In the genomic region with DNA sequence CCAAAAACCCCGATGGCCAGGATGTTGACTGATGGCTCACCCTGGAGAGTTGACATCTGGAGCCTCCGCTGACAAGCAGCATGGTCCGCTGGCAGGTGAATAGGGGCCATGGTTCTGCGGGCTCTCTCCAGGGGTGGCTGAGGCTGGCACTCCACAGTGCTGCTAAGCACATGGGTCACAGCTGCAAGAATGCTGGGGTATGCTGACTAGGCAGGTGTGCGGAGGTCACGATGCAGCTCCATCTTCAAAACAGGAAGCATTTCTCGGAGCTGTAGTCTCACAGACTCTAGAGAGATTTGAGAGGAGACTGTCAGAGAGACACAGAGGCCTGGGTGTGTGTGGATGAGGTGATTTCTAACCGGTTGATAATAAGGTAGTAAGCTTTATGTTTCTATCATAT, we compare ENCODE assay signal across 10 cellular contexts.
DNase-seq lines count a peak whose midpoint lies in the region; ATAC-seq, FAIRE-seq and TF ChIP-seq lines count a peak whose summit lies in the region.
"Had no signal": no experiment of that assay in that cellular context is flagged by ENCODE, and none has a peak within 500 bp of the region (broad histone marks: within the 10 kb centered on the region; RNA-seq: fewer than 3 reads in every experiment).

No MANE protein-coding gene starts in this region.

- peaks cover 0 to 16% (median 5%) of the 10 kb centered on the region in 5 donors for H3K36me3 Mint-ChIP-seq in naive thymus-derived CD4-positive, alpha-beta T cell

- H3K9me2 ChIP-seq in PC-9 (ENCODE audit: insufficient read depth), result no peaks in the 10 kb centered on the region

- peaks cover 24 to 90% (median 84%) of the 10 kb centered on the region in 7 donors for H3K4me1 Mint-ChIP-seq in naive thymus-derived CD4-positive, alpha-beta T cell

- no peak overlapping the region for H2AFZ ChIP-seq in PC-9

- no peak overlapping the region for H3K4me2 ChIP-seq in PC-9

- H3K9me3 Mint-ChIP-seq in naive thymus-derived CD4-positive, alpha-beta T cell, result peaks cover 0 to 4% (median 0%) of the 10 kb centered on the region in 11 donors

- no peak for DNase-seq in GM12891 (ENCODE audit: insufficient read length, low spot score)
- peak; percentile 7 for DNase-seq in activated CD4-positive, alpha-beta T cell treated with anti-CD3 and anti-CD28 coated beads, Interleukin-2, amount 50 U/mL, for 1 hour
- peak in 7 of 9 donors; percentile 25 to 75 (median 60) for DNase-seq in naive thymus-derived CD4-positive, alpha-beta T cell
- no peak for DNase-seq in foreskin fibroblast
- DNase-seq in PC-9, result no peak
- no peak for DNase-seq in COLO829 (ENCODE audit: low spot score)
- DNase-seq in 8988T, result no peak
- DNase-seq: right lobe of liver had no signal

- BruUV-seq in PC-9 (replicated peaks; lab: Mats Ljungman, UMichigan), result no TSS peak

- no peak for TF ChIP-seq CTCF in foreskin fibroblast (IDR thresholded peaks at IDR 0.05; ENCODE audit: low read depth, low read length)
- no peak for TF ChIP-seq CTCF in PC-9 (conservative IDR thresholded peaks at IDR 0.05)

- CTCF ChIA-PET in naive thymus-derived CD4-positive, alpha-beta T cell (lab: Charles Lee), result interaction anchor here (1.0 to 1.4 kb wide), 4 partner anchors 21 to 194 kb away, joined by 3 to 12 read pairs (median 4); no protein-coding TSS in a partner anchor
- CTCF ChIA-PET in PC-9 (lab: Charles Lee), result no interaction called here

- H3K27me3 ChIP-seq in naive thymus-derived CD4-positive, alpha-beta T cell (ENCODE audit: control insufficient read depth in 2 of 2, insufficient read depth in 2 of 2, low read length in 2 of 2), result no peaks in the 10 kb centered on the region
- no peaks in the 10 kb centered on the region for H3K27me3 ChIP-seq in PC-9 (ENCODE audit: insufficient read depth, low read depth)
- H3K27me3 ChIP-seq: right lobe of liver had no signal

- no peaks in the 10 kb centered on the region for H3K79me2 ChIP-seq in PC-9 (ENCODE audit: low read depth)

- H3K4me3 ChIP-seq in naive thymus-derived CD4-positive, alpha-beta T cell (ENCODE audit: low read length), result peak overlapping the region; percentile 4
- H3K4me3 ChIP-seq in foreskin fibroblast (ENCODE audit: low read depth in 1 of 2, low read length in 2 of 2) (no peak overlapping the region), PC-9 (no peak overlapping the region)
- H3K4me3 ChIP-seq: right lobe of liver had no signal

- no peaks in the 10 kb centered on the region for H3F3A ChIP-seq in PC-9 (ENCODE audit: insufficient read depth, low read depth)

- H3K4me3 Mint-ChIP-seq in naive thymus-derived CD4-positive, alpha-beta T cell, result peak overlapping the region; percentile 41 to 81 (median 74)

- peak; percentile 54 for ATAC-seq in HG03108 (IDR thresholded peaks at IDR 0.05; ENCODE audit: unreplicated experiment)
- ATAC-seq in naive thymus-derived CD4-positive, alpha-beta T cell, result peak; percentile 84

- no peaks in the 10 kb centered on the region for H3K9me3 ChIP-seq in naive thymus-derived CD4-positive, alpha-beta T cell (ENCODE audit: control insufficient read depth in 2 of 3, low read length in 3 of 3)
- no peaks in the 10 kb centered on the region for H3K9me3 ChIP-seq in PC-9 (ENCODE audit: insufficient read depth, low read depth)
- H3K9me3 ChIP-seq: right lobe of liver had no signal

- H3K27me3 Mint-ChIP-seq in naive thymus-derived CD4-positive, alpha-beta T cell, result no peaks in the 10 kb centered on the region

- H3K27ac Mint-ChIP-seq in naive thymus-derived CD4-positive, alpha-beta T cell, result peak overlapping the region; percentile 75 to 98 (median 90)

- intact Hi-C loops in naive thymus-derived CD4-positive, alpha-beta T cell (cut with micrococcal nuclease), result loop anchor here in 1 of 2 donors (1.0 to 10.0 kb wide), 9 partner anchors 38 to 882 kb away; a partner anchor contains a TSS
- intact Hi-C loops in PC-9 (cut with micrococcal nuclease; ENCODE audit: unreplicated experiment), result no loop called here

- no peaks in the 10 kb centered on the region for H3K36me3 ChIP-seq in naive thymus-derived CD4-positive, alpha-beta T cell (ENCODE audit: control insufficient read depth in 2 of 3, insufficient read depth in 3 of 3, low read length in 3 of 3)
- H3K36me3 ChIP-seq in PC-9 (ENCODE audit: low read depth), result no peaks in the 10 kb centered on the region
- H3K36me3 ChIP-seq: right lobe of liver had no signal

- no peak for TF ChIP-seq POLR2A in GM12891 (IDR thresholded peaks at IDR 0.05; ENCODE audit: low read depth, low read length)

- peaks cover 0 to 56% of the 10 kb centered on the region in 2 donors for H3K4me1 ChIP-seq in naive thymus-derived CD4-positive, alpha-beta T cell (ENCODE audit: control insufficient read depth in 2 of 2, insufficient read depth in 2 of 2, low read length in 2 of 2)
- no peaks in the 10 kb centered on the region for H3K4me1 ChIP-seq in PC-9 (replicated peaks; ENCODE audit: insufficient read depth)
- H3K4me1 ChIP-seq: right lobe of liver had no signal

- FAIRE-seq in GM12891 (lab: Jason Lieb, UNC), result peak; percentile 61

- POLR2A ChIA-PET in naive thymus-derived CD4-positive, alpha-beta T cell (lab: Charles Lee), result interaction anchor here (0.5 to 2.4 kb wide), 12 partner anchors 10 to 999 kb away, joined by 3 to 7 read pairs (median 3); no protein-coding TSS in a partner anchor
- POLR2A ChIA-PET in PC-9 (lab: Charles Lee; ENCODE audit: unreplicated experiment), result interaction anchor here (0.6 kb wide), 1 partner anchor 11 kb away, joined by 5 read pairs; no protein-coding TSS in a partner anchor

- H4K20me1 ChIP-seq in PC-9 (ENCODE audit: insufficient read depth), result no peaks in the 10 kb centered on the region

- peak overlapping the region; percentile 45 for H3K27ac ChIP-seq in naive thymus-derived CD4-positive, alpha-beta T cell (ENCODE audit: low read depth, low read length)
- no peak overlapping the region for H3K27ac ChIP-seq in PC-9
- H3K27ac ChIP-seq: epithelial cell of prostate, right lobe of liver had no signal

TF ChIP-seq in GM12891, 5 proteins besides CTCF, POLR2A, EP300 and RAD21:
- TF ChIP-seq SPI1 (IDR thresholded peaks at IDR 0.05; ENCODE audit: low read depth, low read length) (no peak), PAX5 (IDR thresholded peaks at IDR 0.05; ENCODE audit: insufficient read depth, low read length, severe bottlenecking) (no peak)

Comparison
In these comparisons a context has a peak if more than half of its experiments do, and no peak if none do; other contexts are left out.
1. DNase-seq: peak in activated CD4-positive, alpha-beta T cell treated with anti-CD3 and anti-CD28 coated beads, Interleukin-2, amount 50 U/mL, for 1 hour (single experiment) and naive thymus-derived CD4-positive, alpha-beta T cell (7 of 9); none in GM12891 (single experiment), foreskin fibroblast (0 of 2), PC-9 (0 of 2), COLO829 (single experiment) and 8988T (single experiment).